ENCODE assay signal across 8 cellular contexts in genomic region chr22:36775589-36775965, GRCh38. TPM values are rescaled to one million over a fixed set of nuclear protein-coding genes. Genes with fewer than 3 reads are reported as not detected.
DNase-seq lines count a peak whose midpoint lies in the region; ATAC-seq and TF ChIP-seq lines count a peak whose summit lies in the region.

No MANE protein-coding gene starts in this region.

- peaks cover 3% of the 10 kb centered on the region for H3K36me3 ChIP-seq in NT2/D1 (ENCODE audit: insufficient read depth, insufficient read length, low read length)

- H3K4me1 Mint-ChIP-seq in CD14-positive monocyte, result peaks cover 27% of the 10 kb centered on the region
- H3K4me1 Mint-ChIP-seq in activated naive CD8-positive, alpha-beta T cell treated with anti-CD3 and anti-CD28 coated beads for 36 hours, result peaks cover 31% of the 10 kb centered on the region

- under 1% methylated on average over 23 of the region's 23 CpGs for WGBS in right cardiac atrium

- H3K4me3 Mint-ChIP-seq in CD14-positive monocyte, result peak overlapping the region; percentile 87 to 90
- peak overlapping the region; percentile 84 for H3K4me3 Mint-ChIP-seq in activated naive CD8-positive, alpha-beta T cell treated with anti-CD3 and anti-CD28 coated beads for 36 hours

- H3K27me3 ChIP-seq in NT2/D1 (ENCODE audit: insufficient read depth, insufficient read length) (peaks cover 7% of the 10 kb centered on the region), right cardiac atrium (ENCODE audit: control insufficient read depth, insufficient read depth) (no peaks in the 10 kb centered on the region)

- H3K27me3 Mint-ChIP-seq in CD14-positive monocyte (ENCODE audit: low read depth in 3 of 3), result peaks cover 2 to 5% (median 4%) of the 10 kb centered on the region in 3 donors
- H3K27me3 Mint-ChIP-seq in activated naive CD8-positive, alpha-beta T cell treated with anti-CD3 and anti-CD28 coated beads for 36 hours, result no peaks in the 10 kb centered on the region

- H3K9me3 Mint-ChIP-seq in CD14-positive monocyte, result peaks cover 0 to 1% (median 0%) of the 10 kb centered on the region in 7 donors
- no peaks in the 10 kb centered on the region for H3K9me3 Mint-ChIP-seq in activated naive CD8-positive, alpha-beta T cell treated with anti-CD3 and anti-CD28 coated beads for 36 hours

- H3K9ac ChIP-seq in NT2/D1 (ENCODE audit: insufficient read length, low read depth), result peak overlapping the region; percentile 85

- ATAC-seq in GM21786 (IDR thresholded peaks at IDR 0.05; ENCODE audit: unreplicated experiment), result peak; percentile 3
- peak; percentile 2 to 6 for ATAC-seq in right cardiac atrium

- intact Hi-C loops in CD14-positive monocyte (cut with micrococcal nuclease) (loop anchor here (5.0 to 10.0 kb wide), 2 partner anchors 241 to 248 kb away; partner anchors contain the start of gene EIF3D (in 1 of the 2)), right cardiac atrium (cut with DNase I) (no loop called here)

- peak overlapping the region; percentile 79 to 93 (median 90) for H3K27ac Mint-ChIP-seq in CD14-positive monocyte
- peak overlapping the region; percentile 78 for H3K27ac Mint-ChIP-seq in activated naive CD8-positive, alpha-beta T cell treated with anti-CD3 and anti-CD28 coated beads for 36 hours

- DNase-seq in CD14-positive monocyte (ENCODE audit: low spot score) (no peak), NT2/D1 (ENCODE audit: low read depth, low spot score) (no peak), right cardiac atrium (peak in 2 of 3 donors; percentile 30 to 72), retinal pigment epithelial cell (ENCODE audit: low read depth) (no peak), cerebellar nuclear complex (lab: John Stamatoyannopoulos, UW) (no peak), KG1 (lab: John Stamatoyannopoulos, UW) (no peak)
- DNase-seq in activated naive CD8-positive, alpha-beta T cell treated with anti-CD3 and anti-CD28 coated beads for 36 hours, result peak; percentile 45

- H3K9me3 ChIP-seq in NT2/D1 (ENCODE audit: insufficient read depth, low read length) (peaks cover 34% of the 10 kb centered on the region), right cardiac atrium (ENCODE audit: control insufficient read depth, low read length) (no peaks in the 10 kb centered on the region)

- no peak for TF ChIP-seq CTCF in CD14-positive monocyte (IDR thresholded peaks at IDR 0.05)
- TF ChIP-seq CTCF in retinal pigment epithelial cell (conservative IDR thresholded peaks at IDR 0.05; ENCODE audit: low read depth, low read length), result no peak

- peak overlapping the region; percentile 53 for H3K27ac ChIP-seq in right cardiac atrium (ENCODE audit: low read length)

- H3K36me3 Mint-ChIP-seq in CD14-positive monocyte, result peaks cover 4 to 6% of the 10 kb centered on the region in 2 donors
- no peaks in the 10 kb centered on the region for H3K36me3 Mint-ChIP-seq in activated naive CD8-positive, alpha-beta T cell treated with anti-CD3 and anti-CD28 coated beads for 36 hours

- peaks cover 6% of the 10 kb centered on the region for H3K4me1 ChIP-seq in NT2/D1 (ENCODE audit: insufficient read depth, insufficient read length)
- H3K4me1 ChIP-seq in right cardiac atrium (ENCODE audit: control insufficient read depth, insufficient read depth, low read length), result peaks cover 4% of the 10 kb centered on the region

- peak overlapping the region; percentile 64 for H3K4me3 ChIP-seq in NT2/D1 (ENCODE audit: insufficient read length, low read depth)
- peak overlapping the region; percentile 83 for H3K4me3 ChIP-seq in right cardiac atrium (ENCODE audit: low read length)
- peak overlapping the region; percentile 85 for H3K4me3 ChIP-seq in retinal pigment epithelial cell (ENCODE audit: low read length)

RNA-seq across cellular contexts. Expression of gene IFT27, which starts 0.3 kb away (rescaled TPM):
- polyA plus RNA-seq in CD14-positive monocyte (10 to 100 TPM; 12.5 to 14.6 TPM), right cardiac atrium (32.5 TPM)
- 10 to 100 TPM; 17.3 to 18.2 TPM for total RNA-seq in activated naive CD8-positive, alpha-beta T cell treated with anti-CD3 and anti-CD28 coated beads for 36 hours
- total RNA-seq in right cardiac atrium, result 10 to 100 TPM; 24.1 to 37.6 (median 32.3) TPM

RNA-seq across cellular contexts. Expression of gene PVALB, which starts 41.3 kb away (rescaled TPM):
- polyA plus RNA-seq in CD14-positive monocyte (under 1 TPM in 1 of 2 donors, not detected in 1; 0.65 TPM), right cardiac atrium (not detected)
- not detected for total RNA-seq in activated naive CD8-positive, alpha-beta T cell treated with anti-CD3 and anti-CD28 coated beads for 36 hours
- not detected for total RNA-seq in right cardiac atrium

Comparison
In these comparisons a context has a peak if more than half of its experiments do, and no peak if none do; other contexts are left out.
1. DNase-seq: peak in activated naive CD8-positive, alpha-beta T cell treated with anti-CD3 and anti-CD28 coated beads for 36 hours (single experiment) and right cardiac atrium (2 of 3); none in CD14-positive monocyte (single experiment), NT2/D1 (single experiment), retinal pigment epithelial cell (single experiment), cerebellar nuclear complex (0 of 2) and KG1 (single experiment).
2. intact Hi-C loops: an anchor here in CD14-positive monocyte (5.0 to 10.0 kb wide); none called in right cardiac atrium.
3. Peak in every context shown above with its lines, with median percentiles within 50 percentile points of each other: H3K4me3 ChIP-seq.